ENCODE assay signal across 8 cellular contexts in genomic region chr6:156685823-156686428, GRCh38.
DNase-seq lines count a peak whose midpoint lies in the region; ATAC-seq and TF ChIP-seq lines count a peak whose summit lies in the region.

No MANE protein-coding gene starts in this region.

- peaks cover 0 to 19% (median 11%) of the 10 kb centered on the region in 9 donors for H3K4me1 ChIP-seq in heart right ventricle
- H3K4me1 ChIP-seq in ascending aorta = peaks cover 0 to 6% of the 10 kb centered on the region in 2 donors
- peaks cover 16% of the 10 kb centered on the region for H3K4me1 ChIP-seq in lower lobe of right lung
- H3K4me1 ChIP-seq in uterus = no peaks in the 10 kb centered on the region

- WGBS in heart right ventricle, 2 donors = 8 to 14% methylated on average over 8 of the region's 8 CpGs

- H3K4me3 ChIP-seq in heart right ventricle (peak overlapping the region in 9 of 10 donors; percentile 55 to 92 (median 73)), ascending aorta (peak overlapping the region; percentile 69 to 78), lower lobe of right lung (peak overlapping the region; percentile 68), uterus (peak overlapping the region; percentile 57 to 83)

- H3K9me3 ChIP-seq in heart right ventricle (no peaks in the 10 kb centered on the region), ascending aorta (no peaks in the 10 kb centered on the region), lower lobe of right lung (no peaks in the 10 kb centered on the region), uterus (no peaks in the 10 kb centered on the region)

- intact Hi-C loops in heart right ventricle (cut with DNase I) (loop anchor here in 9 of 10 donors (2.0 to 10.0 kb wide), 17 partner anchors 35 to 589 kb away; partner anchors contain the start of gene ARID1B (in 4 of the 9)), left cardiac atrium (cut with DNase I) (loop anchor here (2.0 to 10.0 kb wide), 3 partner anchors 91 to 121 kb away; partner anchors contain the start of gene ARID1B (in 1 of the 2)), ascending aorta (cut with DNase I) (loop anchor here (2.0 to 10.0 kb wide), 4 partner anchors 149 to 589 kb away; no protein-coding TSS in a partner anchor), lower lobe of right lung (cut with DNase I) (no loop called here), uterus (cut with DNase I; ENCODE audit: low total_unique reads) (loop anchor here (5.0 kb wide), 1 partner anchor 91 kb away; the partner anchor contains the start of gene ARID1B)

- H3K27ac ChIP-seq in heart right ventricle (peak overlapping the region; percentile 87 to 100 (median 98)), ascending aorta (peak overlapping the region; percentile 93 to 97), lower lobe of right lung (peak overlapping the region; percentile 96), uterus (peak overlapping the region; percentile 96 to 99)

- H3K36me3 ChIP-seq in heart right ventricle (no peaks in the 10 kb centered on the region), ascending aorta (no peaks in the 10 kb centered on the region), lower lobe of right lung (no peaks in the 10 kb centered on the region), uterus (no peaks in the 10 kb centered on the region)

- H3K27me3 ChIP-seq in heart right ventricle = no peaks in the 10 kb centered on the region
- H3K27me3 ChIP-seq in ascending aorta = no peaks in the 10 kb centered on the region
- H3K27me3 ChIP-seq in lower lobe of right lung (ENCODE audit: low read depth) = no peaks in the 10 kb centered on the region
- no peaks in the 10 kb centered on the region for H3K27me3 ChIP-seq in uterus

- TF ChIP-seq POLR2A in uterus (IDR thresholded peaks at IDR 0.05) = no peak

- DNase-seq in heart right ventricle (no peak), left cardiac atrium (no peak), ascending aorta (ENCODE audit: low spot score in 2 of 2) (no peak), lower lobe of right lung (no peak), uterus (peak in 1 of 2 donors; percentile 24)
- DNase-seq in activated CD4-positive, CD25-positive, alpha-beta regulatory T cell (lab: John Stamatoyannopoulos, UW) = no peak

- ATAC-seq in heart right ventricle (no peak), left cardiac atrium (no peak), lower lobe of right lung (no peak), GM21723 (IDR thresholded peaks at IDR 0.05; ENCODE audit: unreplicated experiment) (no peak), GM19324 (IDR thresholded peaks at IDR 0.05; ENCODE audit: low FRiP score, unreplicated experiment) (no peak)

- no peak for TF ChIP-seq CTCF in heart right ventricle (IDR thresholded peaks at IDR 0.05)
- no peak for TF ChIP-seq CTCF in ascending aorta (IDR thresholded peaks at IDR 0.05)
- TF ChIP-seq CTCF in lower lobe of right lung (IDR thresholded peaks at IDR 0.05) = no peak
- no peak for TF ChIP-seq CTCF in uterus (IDR thresholded peaks at IDR 0.05)
